In the genomic region with DNA sequence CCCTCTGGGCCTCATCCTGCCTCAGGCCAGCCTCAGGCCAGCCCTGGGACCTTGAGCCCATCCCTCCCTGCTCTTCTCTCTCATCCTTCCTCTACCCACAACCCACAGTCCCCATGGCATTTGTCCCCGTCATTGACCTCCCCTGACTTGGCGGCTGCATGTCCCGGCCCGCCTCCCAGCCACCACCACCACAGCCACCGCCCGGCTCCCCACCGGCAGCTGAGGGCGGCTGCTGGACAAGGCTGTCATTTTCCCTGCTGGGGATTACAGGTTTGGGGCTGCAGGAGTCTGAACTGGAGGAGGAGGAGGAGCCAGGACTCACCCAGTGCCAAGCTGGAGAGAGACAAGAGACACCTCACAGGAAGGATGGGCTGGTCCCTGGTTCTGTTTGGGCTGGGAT, we compare ENCODE assay signal across 16 cellular contexts.
DNase-seq lines count a peak whose midpoint lies in the region; ATAC-seq and TF ChIP-seq lines count a peak whose summit lies in the region.
"Had no signal": no experiment of that assay in that cellular context is flagged by ENCODE, and none has a peak within 500 bp of the region (broad histone marks: within the 10 kb centered on the region; RNA-seq: fewer than 3 reads in every experiment).

No MANE protein-coding gene starts in this region.

- H3K36me3 ChIP-seq in CD8-positive, alpha-beta memory T cell (ENCODE audit: insufficient read depth, low read length) = no peaks in the 10 kb centered on the region
- peaks cover 41 to 43% of the 10 kb centered on the region in 2 experiments for H3K36me3 ChIP-seq in trophoblast cell (ENCODE audit: control insufficient read depth in 1 of 2, insufficient read depth in 2 of 2, low read length in 2 of 2)

- H3K27ac Mint-ChIP-seq in CD8-positive, alpha-beta memory T cell = no peak overlapping the region

- no peak overlapping the region for H2BK120ac ChIP-seq in trophoblast cell (ENCODE audit: insufficient read depth, low read length, poor library complexity)

- no peak overlapping the region for H3K14ac ChIP-seq in trophoblast cell (ENCODE audit: low read length)

- no CpG with 5 or more reads among the region's 8 CpGs for WGBS in trophoblast cell (ENCODE audit: extremely low coverage, insufficient coverage, insufficient read length)

- H3K79me1 ChIP-seq in trophoblast cell (ENCODE audit: low read length) = peaks cover 23% of the 10 kb centered on the region

- DNase-seq in CD8-positive, alpha-beta memory T cell = no peak
- DNase-seq in NCI-H146 treated with DMSO at 0.1 percent for 48 hours (lab: John Stamatoyannopoulos, UW; ENCODE audit: unreplicated experiment) = peak; percentile 18
- DNase-seq in foreskin keratinocyte = no peak
- no peak for DNase-seq in trophoblast cell
- DNase-seq in LoVo (ENCODE audit: low spot score) = no peak
- no peak for DNase-seq in iPS-NIHi11 (ENCODE audit: low spot score)
- no peak for DNase-seq in hypothalamus (lab: John Stamatoyannopoulos, UW)
- DNase-seq: caudate nucleus; HCEC 1CT; NCI-H1694 treated with DMSO at 0.1 percent for 48 hours; posterior cingulate gyrus; stimulated activated CD4-positive, alpha-beta T cell treated with anti-CD3 and anti-CD28 coated beads, Interleukin-1b, Interleukin-23, amount 100 ng/mL, for 48 hours; stimulated activated naive CD4-positive, alpha-beta T cell treated with Interleukin-2 at 50 U/mL for 16 hours; SW 1271 had no signal

- no peak overlapping the region for H2AK5ac ChIP-seq in trophoblast cell (ENCODE audit: low read length)

- no peak overlapping the region for H3K23ac ChIP-seq in trophoblast cell (ENCODE audit: low read length)

- no peak overlapping the region for H2BK5ac ChIP-seq in trophoblast cell (ENCODE audit: low read depth, low read length, poor library complexity)

- CTCF ChIA-PET in CD8-positive, alpha-beta memory T cell (lab: Charles Lee) = no interaction called here

- H3K9me3 Mint-ChIP-seq in CD8-positive, alpha-beta memory T cell = no peaks in the 10 kb centered on the region

- no peaks in the 10 kb centered on the region for H3K4me1 ChIP-seq in CD8-positive, alpha-beta memory T cell (ENCODE audit: insufficient read depth, low read length)
- H3K4me1 ChIP-seq in foreskin keratinocyte = peaks cover 9% of the 10 kb centered on the region
- H3K4me1 ChIP-seq in trophoblast cell (ENCODE audit: control insufficient read depth in 1 of 2, insufficient read depth in 2 of 2, low read length in 2 of 2) = peaks cover 53 to 76% of the 10 kb centered on the region in 2 experiments

- H3K4me3 Mint-ChIP-seq in CD8-positive, alpha-beta memory T cell = no peak overlapping the region

- H4K8ac ChIP-seq in trophoblast cell (ENCODE audit: low read depth, low read length) = no peak overlapping the region

- H3K4ac ChIP-seq in trophoblast cell (ENCODE audit: low read depth, low read length) = no peak overlapping the region

- H2BK12ac ChIP-seq in trophoblast cell (ENCODE audit: low read length) = no peak overlapping the region

- peaks cover 0 to 3% (median 0%) of the 10 kb centered on the region in 3 donors for H3K36me3 Mint-ChIP-seq in CD8-positive, alpha-beta memory T cell

- H3K4me1 Mint-ChIP-seq in CD8-positive, alpha-beta memory T cell = no peaks in the 10 kb centered on the region

- POLR2A ChIA-PET in CD8-positive, alpha-beta memory T cell (lab: Charles Lee) = no interaction called here

- H3K27me3 ChIP-seq in CD8-positive, alpha-beta memory T cell (ENCODE audit: insufficient read depth, low read length, poor library complexity, severe bottlenecking) = no peaks in the 10 kb centered on the region
- H3K27me3 ChIP-seq in foreskin keratinocyte (no peaks in the 10 kb centered on the region), trophoblast cell (ENCODE audit: insufficient read depth, low read length) (no peaks in the 10 kb centered on the region)

- H3K27ac ChIP-seq in CD8-positive, alpha-beta memory T cell (ENCODE audit: low read depth, low read length) = peak overlapping the region; percentile 9
- no peak overlapping the region for H3K27ac ChIP-seq in foreskin keratinocyte
- no peak overlapping the region for H3K27ac ChIP-seq in trophoblast cell (ENCODE audit: low read depth, low read length)
- H3K27ac ChIP-seq: epithelial cell of prostate had no signal

- H3K9ac ChIP-seq in trophoblast cell (ENCODE audit: low read length) = no peak overlapping the region

- H4K91ac ChIP-seq in trophoblast cell (ENCODE audit: low read depth, low read length) = no peak overlapping the region

- H4K12ac ChIP-seq in trophoblast cell (ENCODE audit: low read depth, low read length) = no peak overlapping the region

- H3K27me3 Mint-ChIP-seq in CD8-positive, alpha-beta memory T cell = no peaks in the 10 kb centered on the region

- peak; percentile 3 for ATAC-seq in foreskin keratinocyte
- no peak for ATAC-seq in GM18511 (IDR thresholded peaks at IDR 0.05; ENCODE audit: unreplicated experiment)

- H3K18ac ChIP-seq in trophoblast cell (ENCODE audit: low read length) = peak overlapping the region; percentile 46

- peaks cover 2% of the 10 kb centered on the region for H3K79me2 ChIP-seq in trophoblast cell (ENCODE audit: control insufficient read depth, insufficient read depth, low read length, poor library complexity)

- no peak overlapping the region for H3K4me2 ChIP-seq in trophoblast cell (ENCODE audit: low read length)

- no peak for TF ChIP-seq CTCF in foreskin keratinocyte (conservative IDR thresholded peaks at IDR 0.05)

- H3K4me3 ChIP-seq in CD8-positive, alpha-beta memory T cell (ENCODE audit: low read length) = no peak overlapping the region
- no peak overlapping the region for H3K4me3 ChIP-seq in trophoblast cell (ENCODE audit: low read depth, low read length)

- H2AFZ ChIP-seq in trophoblast cell (ENCODE audit: insufficient read depth, low read length, poor library complexity) = no peak overlapping the region

- H3K9me3 ChIP-seq in CD8-positive, alpha-beta memory T cell (ENCODE audit: low read length) = no peaks in the 10 kb centered on the region
- H3K9me3 ChIP-seq in trophoblast cell (ENCODE audit: insufficient read depth, low read depth, low read length) = peaks cover 2% of the 10 kb centered on the region
